Comparison of ENCODE assay signal across 20 cellular contexts in the genomic region with DNA sequence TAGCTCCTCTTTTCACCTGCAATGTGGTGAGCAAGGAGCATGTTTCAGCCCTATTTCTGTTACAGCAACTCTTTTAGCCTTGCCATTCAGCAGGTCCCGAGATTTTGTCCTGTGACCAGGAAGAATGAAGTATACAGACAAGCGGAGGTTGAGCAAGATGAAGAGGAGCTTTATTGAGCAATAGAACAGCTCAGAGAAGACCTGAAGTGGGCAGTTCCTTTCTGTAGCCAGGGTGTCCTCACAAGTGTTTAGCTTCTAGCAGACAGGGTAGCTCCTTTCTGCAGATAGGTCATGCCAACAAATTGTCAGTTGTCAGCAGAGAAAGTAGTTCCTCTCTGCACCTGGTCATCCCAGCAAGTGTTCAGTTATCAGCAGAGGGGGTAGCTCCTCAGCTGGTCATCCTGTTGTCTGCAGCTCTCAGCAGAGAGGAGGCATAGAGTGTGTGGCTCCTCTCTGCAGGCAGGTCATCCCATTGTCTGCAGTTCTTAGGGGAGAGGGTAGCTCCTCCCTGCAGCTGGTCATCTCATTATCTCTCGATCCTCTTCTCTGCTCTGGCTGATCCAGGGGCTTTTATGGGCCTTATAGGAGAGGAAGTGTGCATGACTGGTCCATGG. TPM values are rescaled to one million over a fixed set of nuclear protein-coding genes. Genes with fewer than 3 reads are reported as not detected.
DNase-seq lines count a peak whose midpoint lies in the region; ATAC-seq, FAIRE-seq and TF ChIP-seq lines count a peak whose summit lies in the region.
"Had no signal": no experiment of that assay in that cellular context is flagged by ENCODE, and none has a peak within 500 bp of the region (broad histone marks: within the 10 kb centered on the region; RNA-seq: fewer than 3 reads in every experiment).

No MANE protein-coding gene starts in this region.

- no peaks in the 10 kb centered on the region for H3K4me1 Mint-ChIP-seq in naive thymus-derived CD4-positive, alpha-beta T cell

- DNase-seq in HL-60 (ENCODE audit: low read depth in 1 of 2, low spot score in 1 of 2) (peak; percentile 49 to 74), NB4 (ENCODE audit: low read depth) (peak; percentile 4), SKM-1 (lab: John Stamatoyannopoulos, UW; ENCODE audit: unreplicated experiment) (peak; percentile 10), esophagus muscularis mucosa (ENCODE audit: extremely low spot score) (no peak), GM12892 (ENCODE audit: insufficient read length) (no peak)
- DNase-seq in naive thymus-derived CD4-positive, alpha-beta T cell = no peak
- DNase-seq: KG1, NCI-H1105, NCI-H2081 treated with DMSO at 0.1 percent for 48 hours, NCI-H510A, NCI-H774 had no signal

- peaks cover 0 to 5% (median 0%) of the 10 kb centered on the region in 3 experiments for H3K9me3 ChIP-seq in naive thymus-derived CD4-positive, alpha-beta T cell (ENCODE audit: control insufficient read depth in 2 of 3, low read length in 3 of 3)
- peaks cover 0 to 9% (median 6%) of the 10 kb centered on the region in 4 donors for H3K9me3 ChIP-seq in esophagus muscularis mucosa

- WGBS in esophagus muscularis mucosa = 87% methylated on average over 3 of the region's 3 CpGs

- no peaks in the 10 kb centered on the region for H3K4me1 ChIP-seq in naive thymus-derived CD4-positive, alpha-beta T cell (ENCODE audit: control insufficient read depth in 2 of 2, insufficient read depth in 2 of 2, low read length in 2 of 2)
- H3K4me1 ChIP-seq in esophagus muscularis mucosa = no peaks in the 10 kb centered on the region
- H3K4me1 ChIP-seq: BLaER1 treated with 17β-estradiol and CSF1 and Interleukin-3, amounts not matched to agents 10 nM and 100 nM had no signal

- no peaks in the 10 kb centered on the region for H3K36me3 ChIP-seq in naive thymus-derived CD4-positive, alpha-beta T cell (ENCODE audit: control insufficient read depth in 2 of 3, insufficient read depth in 3 of 3, low read length in 3 of 3)
- H3K36me3 ChIP-seq in esophagus muscularis mucosa = no peaks in the 10 kb centered on the region
- H3K36me3 ChIP-seq: BLaER1 treated with 17β-estradiol and CSF1 and Interleukin-3, amounts not matched to agents 10 nM and 100 nM had no signal

- H3K4me3 Mint-ChIP-seq in naive thymus-derived CD4-positive, alpha-beta T cell = no peak overlapping the region

- peaks cover 0 to 25% (median 5%) of the 10 kb centered on the region in 11 donors for H3K9me3 Mint-ChIP-seq in naive thymus-derived CD4-positive, alpha-beta T cell

- H3K4me3 ChIP-seq in HL-60 (replicated peaks; ENCODE audit: insufficient read depth, low read length) (no peak overlapping the region), NB4 (ENCODE audit: low read depth, low read length) (no peak overlapping the region), esophagus muscularis mucosa (no peak overlapping the region)
- no peak overlapping the region for H3K4me3 ChIP-seq in naive thymus-derived CD4-positive, alpha-beta T cell (ENCODE audit: low read length)
- H3K4me3 ChIP-seq: BLaER1 treated with 17β-estradiol and CSF1 and Interleukin-3, amounts not matched to agents 10 nM and 100 nM; SK-N-MC had no signal

- intact Hi-C loops in naive thymus-derived CD4-positive, alpha-beta T cell (cut with micrococcal nuclease) = no loop called here
- intact Hi-C loops in esophagus muscularis mucosa (cut with DNase I) = no loop called here

- CTCF ChIA-PET in naive thymus-derived CD4-positive, alpha-beta T cell (lab: Charles Lee) = no interaction called here

- FAIRE-seq in GM12892 (lab: Jason Lieb, UNC) = no peak
- FAIRE-seq: D721Med had no signal

- H3K27me3 Mint-ChIP-seq in naive thymus-derived CD4-positive, alpha-beta T cell = peaks cover 4 to 38% (median 33%) of the 10 kb centered on the region in 5 donors

- POLR2A ChIA-PET in naive thymus-derived CD4-positive, alpha-beta T cell (lab: Charles Lee) = no interaction called here

- H3K27ac ChIP-seq in HL-60 (replicated peaks) = peak overlapping the region; percentile 55
- no peak overlapping the region for H3K27ac ChIP-seq in naive thymus-derived CD4-positive, alpha-beta T cell (ENCODE audit: low read depth, low read length)
- no peak overlapping the region for H3K27ac ChIP-seq in esophagus muscularis mucosa (replicated peaks in 1 of 4)
- H3K27ac ChIP-seq: BLaER1 treated with 17β-estradiol and CSF1 and Interleukin-3, amounts not matched to agents 10 nM and 100 nM; SK-N-MC had no signal

- H3K27me3 ChIP-seq in HL-60 (ENCODE audit: insufficient read depth, poor library complexity, severe bottlenecking) (no peaks in the 10 kb centered on the region), esophagus muscularis mucosa (peaks cover 0 to 23% (median 0%) of the 10 kb centered on the region in 4 donors)
- peaks cover 0 to 5% of the 10 kb centered on the region in 2 donors for H3K27me3 ChIP-seq in naive thymus-derived CD4-positive, alpha-beta T cell (ENCODE audit: control insufficient read depth in 2 of 2, insufficient read depth in 2 of 2, low read length in 2 of 2)
- H3K27me3 ChIP-seq: BLaER1 treated with 17β-estradiol and CSF1 and Interleukin-3, amounts not matched to agents 10 nM and 100 nM had no signal

- TF ChIP-seq CTCF in HL-60 (IDR thresholded peaks at IDR 0.05; ENCODE audit: insufficient read depth, low read length) = no peak
- TF ChIP-seq CTCF in NB4 (IDR thresholded peaks at IDR 0.05; ENCODE audit: low read depth, low read length) = no peak
- no peak for TF ChIP-seq CTCF in esophagus muscularis mucosa (IDR thresholded peaks at IDR 0.05)

- H3K27ac Mint-ChIP-seq in naive thymus-derived CD4-positive, alpha-beta T cell = no peak overlapping the region

- ATAC-seq in naive thymus-derived CD4-positive, alpha-beta T cell = peak; percentile 41
- ATAC-seq in GM18909 (IDR thresholded peaks at IDR 0.05; ENCODE audit: poor library complexity, unreplicated experiment) (no peak), HG02840 (IDR thresholded peaks at IDR 0.05; ENCODE audit: low FRiP score, unreplicated experiment) (no peak)

- TF ChIP-seq EP300 in esophagus muscularis mucosa (IDR thresholded peaks at IDR 0.05) = no peak

- peaks cover 0 to 14% (median 0%) of the 10 kb centered on the region in 5 donors for H3K36me3 Mint-ChIP-seq in naive thymus-derived CD4-positive, alpha-beta T cell

- TF ChIP-seq POLR2A in NB4 (IDR thresholded peaks at IDR 0.05; ENCODE audit: extremely low read depth, insufficient read length) = no peak
- no peak for TF ChIP-seq POLR2A in esophagus muscularis mucosa (IDR thresholded peaks at IDR 0.05; ENCODE audit: low read depth)
- no peak for TF ChIP-seq POLR2A in GM12892 (IDR thresholded peaks at IDR 0.05; ENCODE audit: low read depth, low read length)

RNA-seq across cellular contexts. Expression of a gene that starts 5.4 kb away (rescaled TPM):
- total RNA-seq in naive thymus-derived CD4-positive, alpha-beta T cell = under 1 TPM in 2 of 5 experiments, not detected in 3; 0.07 to 0.08 TPM
- not detected for polyA plus RNA-seq in naive thymus-derived CD4-positive, alpha-beta T cell
- not detected for total RNA-seq in esophagus muscularis mucosa
- polyA plus RNA-seq in GM12892 (2012; ENCODE audit: missing spikeins) = not detected
- total RNA-seq: A673; H4; HT-29; T-helper 1 cell treated with Interleukin-12 subunit alpha and Interleukin-12 subunit beta and Interleukin-4 antibody, amounts not matched to agents 30 ng/mL and 1 ng/mL, for 36 hours had no signal

RNA-seq across cellular contexts. Expression of a gene that starts 18.4 kb away (rescaled TPM):
- not detected for total RNA-seq in naive thymus-derived CD4-positive, alpha-beta T cell
- polyA plus RNA-seq in naive thymus-derived CD4-positive, alpha-beta T cell = not detected
- total RNA-seq in esophagus muscularis mucosa = not detected
- polyA plus RNA-seq in GM12892 (2012; ENCODE audit: missing spikeins) = not detected
- total RNA-seq: HT-29; T-helper 1 cell treated with Interleukin-12 subunit alpha and Interleukin-12 subunit beta and Interleukin-4 antibody, amounts not matched to agents 30 ng/mL and 1 ng/mL, for 36 hours had no signal

RNA-seq across cellular contexts. Expression of a gene that starts 25.4 kb away (rescaled TPM):
- total RNA-seq in naive thymus-derived CD4-positive, alpha-beta T cell = not detected
- polyA plus RNA-seq in naive thymus-derived CD4-positive, alpha-beta T cell = not detected
- total RNA-seq in esophagus muscularis mucosa = not detected
- polyA plus RNA-seq in GM12892 (2012; ENCODE audit: missing spikeins) = not detected
- total RNA-seq: A673; H4; HT-29; T-helper 1 cell treated with Interleukin-12 subunit alpha and Interleukin-12 subunit beta and Interleukin-4 antibody, amounts not matched to agents 30 ng/mL and 1 ng/mL, for 36 hours had no signal

RNA-seq across cellular contexts. Expression of a gene that starts 43.9 kb away (rescaled TPM):
- not detected for total RNA-seq in naive thymus-derived CD4-positive, alpha-beta T cell
- not detected for polyA plus RNA-seq in naive thymus-derived CD4-positive, alpha-beta T cell
- total RNA-seq in esophagus muscularis mucosa = not detected
- polyA plus RNA-seq in GM12892 (2012; ENCODE audit: missing spikeins) = not detected
- total RNA-seq: A673; H4; HT-29; T-helper 1 cell treated with Interleukin-12 subunit alpha and Interleukin-12 subunit beta and Interleukin-4 antibody, amounts not matched to agents 30 ng/mL and 1 ng/mL, for 36 hours had no signal

Comparison
In these comparisons a context has a peak if more than half of its experiments do, and no peak if none do; other contexts are left out.
1. DNase-seq: peak in HL-60 (2 of 2), NB4 (single experiment) and SKM-1 (single experiment); none in naive thymus-derived CD4-positive, alpha-beta T cell (0 of 9), esophagus muscularis mucosa (single experiment) and GM12892 (single experiment).